ENCODE assay signal across 20 cellular contexts in genomic region chr2:41877114-41877513, GRCh38.
DNase-seq lines count a peak whose midpoint lies in the region; ATAC-seq and TF ChIP-seq lines count a peak whose summit lies in the region.
"Had no signal": no experiment of that assay in that cellular context is flagged by ENCODE, and none has a peak within 500 bp of the region (broad histone marks: within the 10 kb centered on the region; RNA-seq: fewer than 3 reads in every experiment).

No MANE protein-coding gene starts in this region.

- no peaks in the 10 kb centered on the region for H3K36me3 Mint-ChIP-seq in GM23338 (ENCODE audit: low read depth)
- H3K36me3 Mint-ChIP-seq in mesothelial cell of epicardium, result no peaks in the 10 kb centered on the region
- H3K36me3 Mint-ChIP-seq in progenitor cell of endocrine pancreas (ENCODE audit: insufficient read depth), result no peaks in the 10 kb centered on the region
- H3K36me3 Mint-ChIP-seq in activated CD4-positive, alpha-beta T cell treated with anti-CD3 and anti-CD28 coated beads, Interleukin-2, amount 10 ng/mL, durations not matched to agents 7 days and 5 days (ENCODE audit: low read depth), result no peaks in the 10 kb centered on the region
- H3K36me3 Mint-ChIP-seq: CD8-positive, alpha-beta T cell had no signal

- H3K4me1 ChIP-seq in GM23338 (ENCODE audit: insufficient read depth), result peaks cover 6% of the 10 kb centered on the region; the same call in 1 of the 2 replicates
- peaks cover 67% of the 10 kb centered on the region for H3K4me1 ChIP-seq in SJCRH30

- POLR2A ChIA-PET in activated CD4-positive, alpha-beta T cell treated with anti-CD3 and anti-CD28 coated beads, Interleukin-2, amount 10 ng/mL, durations not matched to agents 7 days and 5 days (lab: Charles Lee), result interaction anchor here (0.6 kb wide), 1 partner anchor 27 kb away, joined by 3 read pairs; no protein-coding TSS in a partner anchor

- H3K4me3 ChIP-seq in GM23338, result no peak overlapping the region
- H3K4me3 ChIP-seq in SJCRH30, result peak overlapping the region; percentile 43
- H3K4me3 ChIP-seq: BLaER1 treated with 17β-estradiol and CSF1 and Interleukin-3, amounts not matched to agents 10 nM and 100 nM; GM12878; GM23248 had no signal

- DNase-seq in GM23338 (ENCODE audit: low spot score) (no peak), SJCRH30 (peak; percentile 55 to 78), mesothelial cell of epicardium (ENCODE audit: low spot score in 2 of 2, unreplicated experiment in 2 of 2) (no peak), progenitor cell of endocrine pancreas (ENCODE audit: low spot score, unreplicated experiment) (no peak), hepatic stellate cell (ENCODE audit: low spot score) (no peak)
- no peak for DNase-seq in activated CD4-positive, alpha-beta T cell treated with anti-CD3 and anti-CD28 coated beads, Interleukin-2, amount 10 ng/mL, durations not matched to agents 7 days and 5 days
- DNase-seq: CD8-positive, alpha-beta T cell; DMS 273 treated with DMSO at 0.1 percent for 48 hours; DMS53; DND-41; EL; GM23248; H7; HFFc6 had no signal

- ATAC-seq in GM23338, result no peak
- no peak for ATAC-seq in HG03135 (IDR thresholded peaks at IDR 0.05; ENCODE audit: unreplicated experiment)
- ATAC-seq in HG03469 (IDR thresholded peaks at IDR 0.05; ENCODE audit: unreplicated experiment), result no peak
- ATAC-seq: CD8-positive, alpha-beta T cell; GM12878; HCT116 had no signal

- H3K4me3 Mint-ChIP-seq in GM23338 (no peak overlapping the region), mesothelial cell of epicardium (no peak overlapping the region), progenitor cell of endocrine pancreas (ENCODE audit: low read depth) (no peak overlapping the region)
- no peak overlapping the region for H3K4me3 Mint-ChIP-seq in activated CD4-positive, alpha-beta T cell treated with anti-CD3 and anti-CD28 coated beads, Interleukin-2, amount 10 ng/mL, durations not matched to agents 7 days and 5 days
- H3K4me3 Mint-ChIP-seq: B cell; CD8-positive, alpha-beta T cell; HFFc6 had no signal

- no peak overlapping the region for H3K4me2 ChIP-seq in GM23338

- H3K9me3 ChIP-seq in SJCRH30 (replicated peaks), result no peaks in the 10 kb centered on the region

- CTCF ChIA-PET in activated CD4-positive, alpha-beta T cell treated with anti-CD3 and anti-CD28 coated beads, Interleukin-2, amount 10 ng/mL, durations not matched to agents 7 days and 5 days (lab: Charles Lee), result no interaction called here

- H3K36me3 ChIP-seq in GM23338 (ENCODE audit: insufficient read depth), result no peaks in the 10 kb centered on the region
- no peaks in the 10 kb centered on the region for H3K36me3 ChIP-seq in SJCRH30
- H3K36me3 ChIP-seq: BLaER1 treated with 17β-estradiol and CSF1 and Interleukin-3, amounts not matched to agents 10 nM and 100 nM had no signal

- TF ChIP-seq CTCF in GM23338 (conservative IDR thresholded peaks at IDR 0.05; ENCODE audit: low read depth in 2 of 2) (no peak), mesothelial cell of epicardium (IDR thresholded peaks at IDR 0.05; ENCODE audit: unreplicated experiment) (no peak), progenitor cell of endocrine pancreas (IDR thresholded peaks at IDR 0.05; ENCODE audit: unreplicated experiment) (no peak)

- H3K9me3 Mint-ChIP-seq in GM23338 (no peaks in the 10 kb centered on the region), mesothelial cell of epicardium (no peaks in the 10 kb centered on the region), progenitor cell of endocrine pancreas (ENCODE audit: low read depth) (no peaks in the 10 kb centered on the region)
- H3K9me3 Mint-ChIP-seq in activated CD4-positive, alpha-beta T cell treated with anti-CD3 and anti-CD28 coated beads, Interleukin-2, amount 10 ng/mL, durations not matched to agents 7 days and 5 days, result no peaks in the 10 kb centered on the region
- H3K9me3 Mint-ChIP-seq: CD8-positive, alpha-beta T cell; HFFc6 had no signal

- H3K27me3 Mint-ChIP-seq in GM23338 (ENCODE audit: insufficient read depth, low read depth, poor library complexity) (peaks cover 4% of the 10 kb centered on the region), mesothelial cell of epicardium (ENCODE audit: low read depth) (no peaks in the 10 kb centered on the region), progenitor cell of endocrine pancreas (no peaks in the 10 kb centered on the region)
- peaks cover 12% of the 10 kb centered on the region for H3K27me3 Mint-ChIP-seq in activated CD4-positive, alpha-beta T cell treated with anti-CD3 and anti-CD28 coated beads, Interleukin-2, amount 10 ng/mL, durations not matched to agents 7 days and 5 days

- H3K4me1 Mint-ChIP-seq in GM23338 (peaks cover 25% of the 10 kb centered on the region), mesothelial cell of epicardium (peaks cover 49% of the 10 kb centered on the region), progenitor cell of endocrine pancreas (ENCODE audit: low read depth) (peaks cover 60% of the 10 kb centered on the region)
- H3K4me1 Mint-ChIP-seq in activated CD4-positive, alpha-beta T cell treated with anti-CD3 and anti-CD28 coated beads, Interleukin-2, amount 10 ng/mL, durations not matched to agents 7 days and 5 days, result peaks cover 3% of the 10 kb centered on the region
- H3K4me1 Mint-ChIP-seq: B cell had no signal

- no peaks in the 10 kb centered on the region for H4K20me1 ChIP-seq in GM23338 (replicated peaks; ENCODE audit: insufficient read depth)
- H4K20me1 ChIP-seq: BLaER1 treated with 17β-estradiol and CSF1 and Interleukin-3, amounts not matched to agents 10 nM and 100 nM had no signal

- H3F3A ChIP-seq in GM23338 (replicated peaks; ENCODE audit: low read depth), result no peaks in the 10 kb centered on the region

- H3K9me2 ChIP-seq in GM23338 (ENCODE audit: insufficient read depth), result 0 out of 2 replicates have a peak, but pooled peaks cover 2% of the 10 kb centered on the region

- H2AFZ ChIP-seq in GM23338, result peak overlapping the region; percentile 91
- H2AFZ ChIP-seq: GM23248 had no signal

- H3K79me2 ChIP-seq in GM23338 (replicated peaks; ENCODE audit: insufficient read depth), result no peaks in the 10 kb centered on the region

- H3K27ac Mint-ChIP-seq in GM23338, result no peak overlapping the region
- H3K27ac Mint-ChIP-seq in mesothelial cell of epicardium, result peak overlapping the region; percentile 2
- peak overlapping the region; percentile 51 for H3K27ac Mint-ChIP-seq in progenitor cell of endocrine pancreas
- H3K27ac Mint-ChIP-seq in activated CD4-positive, alpha-beta T cell treated with anti-CD3 and anti-CD28 coated beads, Interleukin-2, amount 10 ng/mL, durations not matched to agents 7 days and 5 days, result no peak overlapping the region
- H3K27ac Mint-ChIP-seq: B cell; CD8-positive, alpha-beta T cell; HFFc6 had no signal

- H3K27me3 ChIP-seq in GM23338 (ENCODE audit: insufficient read depth) (no peaks in the 10 kb centered on the region), SJCRH30 (no peaks in the 10 kb centered on the region)
- H3K27me3 ChIP-seq: BLaER1 treated with 17β-estradiol and CSF1 and Interleukin-3, amounts not matched to agents 10 nM and 100 nM had no signal

- H3K27ac ChIP-seq in GM23338 (ENCODE audit: low read depth) (no peak overlapping the region), SJCRH30 (peak overlapping the region; percentile 93)
- H3K27ac ChIP-seq: BLaER1 treated with 17β-estradiol and CSF1 and Interleukin-3, amounts not matched to agents 10 nM and 100 nM; GM23248 had no signal

TF ChIP-seq in GM23338, 12 proteins besides CTCF, POLR2A, EP300 and RAD21:
- no peak for TF ChIP-seq JUNB (IDR thresholded peaks at IDR 0.05; ENCODE audit: unreplicated experiment)
- no peak for TF ChIP-seq ZNF331 (CRISPR knock-in tag; IDR thresholded peaks at IDR 0.05; ENCODE audit: low read depth)
- TF ChIP-seq STAT1 (IDR thresholded peaks at IDR 0.05; ENCODE audit: unreplicated experiment), result no peak
- no peak for TF ChIP-seq NANOG (IDR thresholded peaks at IDR 0.05; ENCODE audit: borderline replicate concordance)
- no peak for TF ChIP-seq EZH2 (IDR thresholded peaks at IDR 0.05; ENCODE audit: low read depth, unreplicated experiment)
- TF ChIP-seq, protein P1, sequence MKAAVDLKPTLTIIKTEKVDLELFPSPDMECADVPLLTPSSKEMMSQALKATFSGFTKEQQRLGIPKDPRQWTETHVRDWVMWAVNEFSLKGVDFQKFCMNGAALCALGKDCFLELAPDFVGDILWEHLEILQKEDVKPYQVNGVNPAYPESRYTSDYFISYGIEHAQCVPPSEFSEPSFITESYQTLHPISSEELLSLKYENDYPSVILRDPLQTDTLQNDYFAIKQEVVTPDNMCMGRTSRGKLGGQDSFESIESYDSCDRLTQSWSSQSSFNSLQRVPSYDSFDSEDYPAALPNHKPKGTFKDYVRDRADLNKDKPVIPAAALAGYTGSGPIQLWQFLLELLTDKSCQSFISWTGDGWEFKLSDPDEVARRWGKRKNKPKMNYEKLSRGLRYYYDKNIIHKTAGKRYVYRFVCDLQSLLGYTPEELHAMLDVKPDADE (IDR thresholded peaks at IDR 0.05), result no peak
- no peak for TF ChIP-seq ZNF114 (CRISPR knock-in tag; IDR thresholded peaks at IDR 0.05)
- no peak for TF ChIP-seq POLR2AphosphoS5 (IDR thresholded peaks at IDR 0.05; ENCODE audit: low read depth)

Comparison
In these comparisons a context has a peak if more than half of its experiments do, and no peak if none do; other contexts are left out.
1. DNase-seq: peak in SJCRH30 (2 of 2); none in GM23338 (single experiment), mesothelial cell of epicardium (0 of 2), progenitor cell of endocrine pancreas (single experiment), activated CD4-positive, alpha-beta T cell treated with anti-CD3 and anti-CD28 coated beads, Interleukin-2, amount 10 ng/mL, durations not matched to agents 7 days and 5 days (single experiment) and hepatic stellate cell (single experiment).
2. H3K27ac Mint-ChIP-seq: peak in mesothelial cell of epicardium (single experiment) and progenitor cell of endocrine pancreas (single experiment); none in GM23338 (single experiment) and activated CD4-positive, alpha-beta T cell treated with anti-CD3 and anti-CD28 coated beads, Interleukin-2, amount 10 ng/mL, durations not matched to agents 7 days and 5 days (single experiment).